ENCODE assay signal across 27 cellular contexts in the genomic region with DNA sequence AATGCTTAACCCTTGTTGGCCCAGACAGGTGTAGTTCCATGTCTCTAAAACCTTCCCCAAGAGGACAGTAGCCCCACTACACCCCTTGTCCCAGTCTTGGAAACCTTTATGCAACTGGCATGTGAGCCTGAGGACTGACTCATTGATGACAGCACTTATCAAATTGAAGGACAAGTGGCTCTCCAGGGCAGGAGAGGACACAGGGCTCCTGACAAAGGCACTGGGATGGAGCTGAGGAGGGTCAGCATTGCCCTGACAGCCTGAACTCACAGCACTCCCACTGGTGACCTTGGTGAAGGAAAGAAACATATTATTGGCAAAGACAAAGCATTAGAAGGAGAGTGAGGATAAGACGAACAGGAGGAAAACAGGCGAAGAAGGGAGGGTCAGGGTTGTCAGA.
"Had no signal": no experiment of that assay in that cellular context is flagged by ENCODE, and none has a peak within 500 bp of the region (broad histone marks: within the 10 kb centered on the region; RNA-seq: fewer than 3 reads in every experiment).

No MANE protein-coding gene starts in this region.

- DNase-seq: colonic mucosa; effector CD8-positive, alpha-beta T cell; endodermal cell; foreskin fibroblast; heart right ventricle; hippocampal formation; mesenchymal stem cell; midbrain; naive thymus-derived CD4-positive, alpha-beta T cell; pancreas; retina; right lobe of liver; stimulated activated CD4-positive, alpha-beta T cell treated with anti-CD3 and anti-CD28 coated beads, Interleukin-12 subunit alpha, Interleukin-12 subunit beta, amount 100 ng/mL, for 4 hours; stimulated activated CD4-positive, alpha-beta T cell treated with anti-CD3 and anti-CD28 coated beads, Interleukin-1b, Interleukin-23, amount 100 ng/mL, for 48 hours; stimulated activated CD4-positive, alpha-beta T cell treated with anti-CD3 and anti-CD28 coated beads, Interleukin-4, amount 100 ng/mL, for 1 hour; stimulated activated CD8-positive, alpha-beta memory T cell treated with anti-CD3 and anti-CD28 coated beads, Interleukin-4, amount 100 ng/mL, for 48 hours; stimulated activated naive CD4-positive, alpha-beta T cell; stimulated activated naive CD8-positive, alpha-beta T cell treated with anti-CD3 and anti-CD28 coated beads, Interleukin-15, amount 100 ng/mL, for 72 hours; thyroid gland; trophoblast cell had no signal

- H3K4me3 ChIP-seq: colonic mucosa, gastroesophageal sphincter, heart right ventricle, pancreas, right lobe of liver, smooth muscle cell, suprapubic skin, thyroid gland, vagina had no signal

- ATAC-seq: esophagus mucosa; gastroesophageal sphincter; naive thymus-derived CD4-positive, alpha-beta T cell; pancreas; right lobe of liver; stimulated activated naive CD8-positive, alpha-beta T cell treated with anti-CD3 and anti-CD28 coated beads, Interleukin-15, amount 100 ng/mL, for 72 hours had no signal

- H3K4me1 ChIP-seq: colonic mucosa, pancreas, right lobe of liver, vagina had no signal

- H3K36me3 ChIP-seq: colonic mucosa, gastroesophageal sphincter, heart right ventricle, neutrophil, pancreas, right lobe of liver, suprapubic skin, thyroid gland, vagina had no signal

- H3K9me3 ChIP-seq: colonic mucosa, gastroesophageal sphincter, heart right ventricle, neutrophil, pancreas, right lobe of liver, suprapubic skin, thyroid gland, vagina had no signal

- H3K27ac ChIP-seq: colonic mucosa, epithelial cell of prostate, gastroesophageal sphincter, heart right ventricle, neutrophil, pancreas, right lobe of liver, suprapubic skin, thyroid gland, vagina had no signal

- H3K27me3 ChIP-seq: colonic mucosa, gastroesophageal sphincter, heart right ventricle, neutrophil, pancreas, right lobe of liver, suprapubic skin, thyroid gland, vagina had no signal
